In genomic region chr2:178227187-178227586, GRCh38 we compare ENCODE assay signal across 1 cellular context.
A peak's percentile ranks its signal among the peaks of the same experiment; 100 is the strongest.
TF ChIP-seq lines count a peak whose summit lies in the region.

No MANE protein-coding gene starts in this region.

TF ChIP-seq in SK-N-SH, 30 proteins besides CTCF, POLR2A, EP300 and RAD21 (continued from another document):
- peak; percentile 29; the same call in 1 of the 2 replicates for TF ChIP-seq FOSL2 (IDR thresholded peaks at IDR 0.05; ENCODE audit: borderline replicate concordance, low read depth)
- no peak for TF ChIP-seq FOXJ3 (CRISPR knock-in tag; IDR thresholded peaks at IDR 0.05)
- TF ChIP-seq YY1 (IDR thresholded peaks at IDR 0.05; ENCODE audit: low read depth): no peak
- TF ChIP-seq USF1 (IDR thresholded peaks at IDR 0.05; ENCODE audit: borderline replicate concordance, low read depth): peak; percentile 33; the same call in 1 of the 2 replicates
- no peak for TF ChIP-seq NRF1 (IDR thresholded peaks at IDR 0.05; ENCODE audit: low read depth, low read length)
